1 cellular context compared by ENCODE assay signal in the genomic region with DNA sequence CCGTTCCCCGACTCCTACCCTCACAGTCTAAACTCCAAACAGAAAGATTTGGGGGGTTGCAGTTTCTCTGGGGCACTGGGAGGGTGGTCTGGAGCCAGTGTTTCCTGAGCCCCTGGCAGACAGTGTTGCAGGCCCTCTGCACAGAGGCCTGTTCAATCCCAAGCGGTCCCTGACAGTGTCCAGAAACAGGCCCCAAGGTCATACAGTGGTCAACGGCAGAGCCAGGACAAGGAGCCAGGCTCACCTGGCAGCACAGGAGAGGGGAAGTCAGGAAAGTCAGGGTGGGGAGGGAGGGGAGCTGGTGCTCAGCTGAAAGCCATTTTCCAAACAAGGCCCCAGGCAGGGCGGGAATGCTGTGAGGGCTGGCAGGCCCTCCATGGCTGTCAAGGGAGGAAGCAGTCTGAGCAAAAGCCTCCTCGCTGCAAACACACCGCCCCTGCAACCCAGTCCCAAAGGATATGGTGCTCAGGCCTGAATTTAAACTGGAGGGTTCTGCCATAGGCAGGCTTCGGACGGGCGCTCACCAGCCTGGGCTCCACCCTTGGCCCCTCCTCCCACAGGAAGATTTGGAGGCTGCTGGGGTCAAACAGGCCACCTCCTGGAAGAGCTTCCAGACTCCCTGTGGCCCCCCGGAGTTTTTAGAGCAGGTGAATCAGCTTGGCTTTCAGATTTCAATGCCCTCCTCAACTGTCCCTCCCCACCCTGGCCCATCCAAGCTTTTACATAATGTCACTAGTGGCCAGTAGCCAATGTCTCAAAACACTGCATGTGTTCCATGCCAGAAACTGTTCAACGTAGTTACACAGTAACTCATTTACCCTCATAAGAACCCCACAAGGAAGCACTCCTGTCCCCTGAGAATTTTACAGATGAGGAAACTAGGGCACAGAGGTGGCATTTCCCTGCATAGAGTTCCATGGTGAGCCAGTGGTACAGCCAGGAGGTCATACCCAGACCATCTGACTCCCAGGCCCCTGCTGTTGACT.
TF ChIP-seq lines count a peak whose summit lies in the region.

No MANE protein-coding gene starts in this region.

TF ChIP-seq in WTC11, 78 proteins besides CTCF, POLR2A, EP300 and RAD21 (continued from another document):
- no peak for TF ChIP-seq ARID4B (CRISPR knock-in tag; IDR thresholded peaks at IDR 0.05; ENCODE audit: borderline replicate concordance)
- no peak for TF ChIP-seq ZBTB43 (CRISPR knock-in tag; IDR thresholded peaks at IDR 0.05)
- TF ChIP-seq RORB (CRISPR knock-in tag; IDR thresholded peaks at IDR 0.05): no peak
- TF ChIP-seq ZBTB21 (CRISPR knock-in tag; IDR thresholded peaks at IDR 0.05; ENCODE audit: borderline replicate concordance): no peak
- TF ChIP-seq ELF4 (CRISPR knock-in tag; IDR thresholded peaks at IDR 0.05; ENCODE audit: low read depth): no peak
- no peak for TF ChIP-seq ZNF317 (CRISPR knock-in tag; IDR thresholded peaks at IDR 0.05; ENCODE audit: borderline replicate concordance, low read depth)
- no peak for TF ChIP-seq ZMAT4 (CRISPR knock-in tag; IDR thresholded peaks at IDR 0.05)
- no peak for TF ChIP-seq PRRX2 (CRISPR knock-in tag; IDR thresholded peaks at IDR 0.05)
- TF ChIP-seq ZNF396 (CRISPR knock-in tag; IDR thresholded peaks at IDR 0.05; ENCODE audit: borderline replicate concordance): no peak
- TF ChIP-seq TEAD1 (CRISPR knock-in tag; IDR thresholded peaks at IDR 0.05): no peak
- TF ChIP-seq, protein P1, sequence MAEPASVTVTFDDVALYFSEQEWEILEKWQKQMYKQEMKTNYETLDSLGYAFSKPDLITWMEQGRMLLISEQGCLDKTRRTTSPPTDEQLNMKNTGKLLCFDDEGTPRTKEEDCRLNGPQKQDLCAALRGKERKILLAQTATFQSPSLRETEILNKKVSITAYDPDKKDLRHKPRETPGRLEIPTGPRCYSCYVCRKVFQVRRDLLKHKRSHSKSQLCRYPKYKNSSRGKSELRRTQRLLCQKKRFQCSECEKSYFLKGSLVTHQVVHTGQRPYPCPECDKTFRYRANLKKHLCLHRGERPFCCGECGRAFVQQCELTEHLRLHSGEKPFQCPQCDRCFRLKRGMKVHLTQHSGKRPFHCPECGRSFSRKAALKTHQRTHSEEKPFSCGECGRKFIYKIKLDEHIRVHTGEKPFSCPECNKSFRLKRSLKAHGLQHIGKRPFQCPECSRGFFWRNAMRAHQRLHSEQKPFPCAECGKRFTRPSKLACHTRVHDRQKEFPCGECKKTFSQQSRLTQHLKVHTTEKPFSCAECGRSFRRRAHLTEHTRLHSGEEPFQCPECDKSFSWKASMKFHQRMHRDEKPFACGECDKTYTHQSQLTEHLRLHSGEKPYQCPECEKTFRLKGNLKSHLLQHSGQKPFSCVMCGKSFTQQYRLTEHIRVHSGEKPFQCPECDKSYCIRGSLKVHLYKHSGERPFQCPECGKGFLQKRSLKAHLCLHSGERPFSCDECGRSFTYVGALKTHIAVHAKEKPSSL (CRISPR knock-in tag; conservative IDR thresholded peaks at IDR 0.05): no peak
- TF ChIP-seq, protein P2, sequence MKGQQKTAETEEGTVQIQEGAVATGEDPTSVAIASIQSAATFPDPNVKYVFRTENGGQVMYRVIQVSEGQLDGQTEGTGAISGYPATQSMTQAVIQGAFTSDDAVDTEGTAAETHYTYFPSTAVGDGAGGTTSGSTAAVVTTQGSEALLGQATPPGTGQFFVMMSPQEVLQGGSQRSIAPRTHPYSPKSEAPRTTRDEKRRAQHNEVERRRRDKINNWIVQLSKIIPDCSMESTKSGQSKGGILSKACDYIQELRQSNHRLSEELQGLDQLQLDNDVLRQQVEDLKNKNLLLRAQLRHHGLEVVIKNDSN (CRISPR knock-in tag; IDR thresholded peaks at IDR 0.05): no peak
- TF ChIP-seq SOX15 (CRISPR knock-in tag; IDR thresholded peaks at IDR 0.05): no peak
- no peak for TF ChIP-seq CREB1 (CRISPR knock-in tag; IDR thresholded peaks at IDR 0.05)
- TF ChIP-seq SMAD3 (CRISPR knock-in tag; IDR thresholded peaks at IDR 0.05; ENCODE audit: borderline replicate concordance): no peak
- no peak for TF ChIP-seq NFATC4 (CRISPR knock-in tag; IDR thresholded peaks at IDR 0.05)
- TF ChIP-seq NFYB (CRISPR knock-in tag; conservative IDR thresholded peaks at IDR 0.05; ENCODE audit: low read depth): no peak
TF ChIP-seq in WTC11: peak in this region for 0.
